26 cellular contexts compared by ENCODE assay signal in genomic region chr6:161365633-161366032, GRCh38.
"Had no signal": no experiment of that assay in that cellular context is flagged by ENCODE, and none has a peak within 500 bp of the region (broad histone marks: within the 10 kb centered on the region; RNA-seq: fewer than 3 reads in every experiment).

No MANE protein-coding gene starts in this region.

- H3K27ac Mint-ChIP-seq: naive thymus-derived CD4-positive, alpha-beta T cell; natural killer cell; nephron; stimulated activated effector memory CD8-positive, alpha-beta T cell treated with anti-CD3 and anti-CD28 coated beads, Interleukin-12 subunit alpha, Interleukin-12 subunit beta, amount 100 ng/mL, for 72 hours; stimulated activated naive B cell treated with anti-CD40 and anti-IgM and Interleukin-4, amounts not matched to agents 10 μg/mL and 1 μg/mL and 100 μg/mL, for 72 hours; stimulated activated naive CD8-positive, alpha-beta T cell treated with anti-CD3 and anti-CD28 coated beads, Interleukin-15, amount 100 ng/mL, for 72 hours had no signal

- ATAC-seq: natural killer cell; pancreas; stimulated activated naive B cell treated with anti-CD40 and anti-IgM and Interleukin-4, amounts not matched to agents 10 μg/mL and 1 μg/mL and 100 μg/mL, for 72 hours; stimulated activated naive CD8-positive, alpha-beta T cell treated with anti-CD3 and anti-CD28 coated beads, Interleukin-15, amount 100 ng/mL, for 72 hours; stimulated activated naive CD8-positive, alpha-beta T cell treated with anti-CD3 and anti-CD28 coated beads, Interleukin-15, Interleukin-2, amounts not matched to agents 100 U/mL and 50 U/mL, for 24 hours had no signal

- H3K36me3 Mint-ChIP-seq: stimulated activated effector memory CD8-positive, alpha-beta T cell treated with anti-CD3 and anti-CD28 coated beads, Interleukin-12 subunit alpha, Interleukin-12 subunit beta, amount 100 ng/mL, for 72 hours had no signal

- H3K36me3 ChIP-seq: neutrophil, pancreas, prostate gland, right lobe of liver, sigmoid colon, thoracic aorta, thyroid gland, tibial nerve, upper lobe of left lung, vagina had no signal

- H3K9me3 ChIP-seq: neutrophil, pancreas, prostate gland, thyroid gland, vagina had no signal

- H3K27ac ChIP-seq: pancreas, prostate gland, right lobe of liver, sigmoid colon, thoracic aorta, thyroid gland, tibial nerve, upper lobe of left lung, vagina had no signal

- H3K4me1 ChIP-seq: pancreas, prostate gland, right lobe of liver, sigmoid colon, tibial nerve, upper lobe of left lung, vagina had no signal

- H3K27me3 ChIP-seq: neutrophil, pancreas, right lobe of liver, sigmoid colon, thyroid gland, tibial nerve, upper lobe of left lung, vagina had no signal

- H3K27me3 Mint-ChIP-seq: stimulated activated naive B cell treated with anti-CD40 and anti-IgM and Interleukin-4, amounts not matched to agents 10 μg/mL and 1 μg/mL and 100 μg/mL, for 72 hours; stimulated activated naive CD8-positive, alpha-beta T cell treated with anti-CD3 and anti-CD28 coated beads, Interleukin-15, amount 100 ng/mL, for 72 hours had no signal

- DNase-seq: naive thymus-derived CD4-positive, alpha-beta T cell; natural killer cell; nucleus accumbens; pancreas; retina; right cardiac atrium; right lobe of liver; sigmoid colon; small intestine; stimulated activated CD4-positive, alpha-beta T cell treated with anti-CD3 and anti-CD28 coated beads, Interleukin-15, amount 100 ng/mL, for 24 hours; stimulated activated CD4-positive, alpha-beta T cell treated with anti-CD3 and anti-CD28 coated beads, Interleukin-2, amount 100 ng/mL, for 24 hours; stimulated activated CD4-positive, alpha-beta T cell treated with anti-CD3 and anti-CD28 coated beads, Interleukin-2, amount 100 ng/mL, for 48 hours; stimulated activated CD4-positive, alpha-beta T cell treated with anti-CD3 and anti-CD28 coated beads, Interleukin-4, amount 100 ng/mL, for 24 hours; stimulated activated naive B cell treated with anti-CD40 and anti-IgM and Interleukin-4, amounts not matched to agents 10 μg/mL and 1 μg/mL and 100 μg/mL, for 72 hours; stimulated activated naive CD8-positive, alpha-beta T cell treated with anti-CD3 and anti-CD28 coated beads, Interleukin-15, amount 100 ng/mL, for 72 hours; stimulated activated naive CD8-positive, alpha-beta T cell treated with anti-CD3 and anti-CD28 coated beads, Interleukin-15, Interleukin-2, amounts not matched to agents 100 U/mL and 50 U/mL, for 24 hours; thyroid gland; trophoblast cell; upper lobe of left lung had no signal

- H3K4me1 Mint-ChIP-seq: nephron; stimulated activated effector memory CD8-positive, alpha-beta T cell treated with anti-CD3 and anti-CD28 coated beads, Interleukin-12 subunit alpha, Interleukin-12 subunit beta, amount 100 ng/mL, for 72 hours; stimulated activated naive B cell treated with anti-CD40 and anti-IgM and Interleukin-4, amounts not matched to agents 10 μg/mL and 1 μg/mL and 100 μg/mL, for 72 hours; stimulated activated naive CD8-positive, alpha-beta T cell treated with anti-CD3 and anti-CD28 coated beads, Interleukin-15, amount 100 ng/mL, for 72 hours had no signal

- H3K4me3 ChIP-seq: pancreas, prostate gland, right lobe of liver, sigmoid colon, thoracic aorta, thyroid gland, tibial nerve, upper lobe of left lung, vagina had no signal

- H3K4me3 Mint-ChIP-seq: naive thymus-derived CD4-positive, alpha-beta T cell; natural killer cell; nephron; stimulated activated effector memory CD8-positive, alpha-beta T cell treated with anti-CD3 and anti-CD28 coated beads, Interleukin-12 subunit alpha, Interleukin-12 subunit beta, amount 100 ng/mL, for 72 hours; stimulated activated naive B cell treated with anti-CD40 and anti-IgM and Interleukin-4, amounts not matched to agents 10 μg/mL and 1 μg/mL and 100 μg/mL, for 72 hours; stimulated activated naive CD8-positive, alpha-beta T cell treated with anti-CD3 and anti-CD28 coated beads, Interleukin-15, amount 100 ng/mL, for 72 hours had no signal
